Comparison of ENCODE assay signal across 1 cellular context in genomic region chr16:54957403-54957802, GRCh38.
A peak's percentile ranks its signal among the peaks of the same experiment; 100 is the strongest.
TF ChIP-seq lines count a peak whose summit lies in the region.

No MANE protein-coding gene starts in this region.

TF ChIP-seq in K562, 482 proteins besides CTCF, POLR2A, EP300 and RAD21 (continued from another document):
- TF ChIP-seq ARID4B (CRISPR knock-in tag; IDR thresholded peaks at IDR 0.05) (no peak), RBBP5 (IDR thresholded peaks at IDR 0.05; ENCODE audit: borderline replicate concordance, insufficient read depth, low read length, poor library complexity, severe bottlenecking) (no peak), KLF6 (CRISPR knock-in tag; IDR thresholded peaks at IDR 0.05; ENCODE audit: borderline replicate concordance) (no peak), ARID2 (IDR thresholded peaks at IDR 0.05) (peak; percentile 40; the same call in 1 of the 2 replicates), CC2D1A (IDR thresholded peaks at IDR 0.05) (peak; percentile 72), ZNF134 (CRISPR knock-in tag; conservative IDR thresholded peaks at IDR 0.05) (no peak), FOXJ3 (CRISPR knock-in tag; IDR thresholded peaks at IDR 0.05) (no peak), ZNF384 (IDR thresholded peaks at IDR 0.05; ENCODE audit: low read depth, low read length) (peak; percentile 94), USF1 (CRISPR knock-in tag; IDR thresholded peaks at IDR 0.05) (no peak), RHOXF2B (CRISPR knock-in tag; conservative IDR thresholded peaks at IDR 0.05) (no peak), ZNF551 (CRISPR knock-in tag; IDR thresholded peaks at IDR 0.05) (no peak), MAFG (tag; conservative IDR thresholded peaks at IDR 0.05) (0 out of 2 replicates have a peak, but pooled peaks have one; percentile 3), ZNF512 (tag; IDR thresholded peaks at IDR 0.05) (peak; percentile 51), FOSL1 (tag; conservative IDR thresholded peaks at IDR 0.05) (no peak), MYNN (IDR thresholded peaks at IDR 0.05) (no peak), MYNN (CRISPR knock-in tag; IDR thresholded peaks at IDR 0.05) (no peak)
